Comparison of ENCODE assay signal across 22 cellular contexts in genomic region chr12:29763301-29763683, GRCh38. TPM values are rescaled to one million over a fixed set of nuclear protein-coding genes. Genes with fewer than 3 reads are reported as not detected.
DNase-seq lines count a peak whose midpoint lies in the region; ATAC-seq and TF ChIP-seq lines count a peak whose summit lies in the region.
"Had no signal": no experiment of that assay in that cellular context is flagged by ENCODE, and none has a peak within 500 bp of the region (broad histone marks: within the 10 kb centered on the region; RNA-seq: fewer than 3 reads in every experiment).

No MANE protein-coding gene starts in this region.

- no peak overlapping the region for H2BK15ac ChIP-seq in IMR-90 (ENCODE audit: low read depth, low read length)

- H3K4me2 ChIP-seq in IMR-90 (ENCODE audit: low read depth, low read length), result no peak overlapping the region
- H3K4me2 ChIP-seq: BLaER1 treated with 17β-estradiol and CSF1 and Interleukin-3, amounts not matched to agents 10 nM and 100 nM had no signal

- intact Hi-C loops in IMR-90 (cut with micrococcal nuclease), result no loop called here
- intact Hi-C loops in left ventricle myocardium inferior (cut with micrococcal nuclease), result no loop called here

- no peak overlapping the region for H4K91ac ChIP-seq in IMR-90 (ENCODE audit: insufficient read depth, low read depth, low read length)

- H3K79me1 ChIP-seq in IMR-90 (ENCODE audit: low read depth in 1 of 2, low read length in 2 of 2), result peaks cover 0 to 30% of the 10 kb centered on the region in 2 experiments; a peak in 2 of 4 replicates

- H2BK120ac ChIP-seq in IMR-90 (ENCODE audit: low read depth, low read length), result no peak overlapping the region

- H3K9me3 ChIP-seq in IMR-90 (ENCODE audit: control insufficient read depth, insufficient read depth, low read length) (no peaks in the 10 kb centered on the region), left ventricle myocardium inferior (replicated peaks) (no peaks in the 10 kb centered on the region)
- H3K9me3 ChIP-seq: neutrophil, thoracic aorta, vagina had no signal

- no peak overlapping the region for H3K56ac ChIP-seq in IMR-90 (ENCODE audit: extremely low read depth, insufficient read depth, low read length)

- H2BK5ac ChIP-seq in IMR-90 (ENCODE audit: low read depth, low read length, poor library complexity, severe bottlenecking), result no peak overlapping the region

- no peak overlapping the region for H2AK5ac ChIP-seq in IMR-90 (ENCODE audit: low read depth, low read length)

- H3K27me3 ChIP-seq in IMR-90 (ENCODE audit: control insufficient read depth, insufficient read depth, low read length) (no peaks in the 10 kb centered on the region), left ventricle myocardium inferior (ENCODE audit: low read depth) (no peaks in the 10 kb centered on the region)
- H3K27me3 ChIP-seq: BLaER1 treated with 17β-estradiol and CSF1 and Interleukin-3, amounts not matched to agents 10 nM and 100 nM; neutrophil; vagina had no signal

- TF ChIP-seq RAD21 in IMR-90 (IDR thresholded peaks at IDR 0.05; ENCODE audit: low read length), result no peak

- H3K27ac ChIP-seq in IMR-90 (ENCODE audit: insufficient read depth, low read length), result no peak overlapping the region
- H3K27ac ChIP-seq in left ventricle myocardium inferior (replicated peaks), result peak overlapping the region; percentile 61
- H3K27ac ChIP-seq: BLaER1 treated with 17β-estradiol and CSF1 and Interleukin-3, amounts not matched to agents 10 nM and 100 nM; neutrophil; thoracic aorta; vagina had no signal

- ATAC-seq in IMR-90 (ENCODE audit: low read depth) (peak; percentile 37; the same call in 1 of the 2 replicates), GM19397 (IDR thresholded peaks at IDR 0.05; ENCODE audit: unreplicated experiment) (no peak), GM18868 (IDR thresholded peaks at IDR 0.05; ENCODE audit: unreplicated experiment) (no peak), HG02571 (IDR thresholded peaks at IDR 0.05; ENCODE audit: unreplicated experiment) (no peak)
- ATAC-seq: activated CD8-positive, alpha-beta T cell treated with anti-CD3 and anti-CD28 coated beads for 36 hours; activated naive CD4-positive, alpha-beta T cell treated with anti-CD3 and anti-CD28 coated beads, Interleukin-2, amount 50 U/mL, for 72 hours; effector memory CD8-positive, alpha-beta T cell; HepG2 had no signal

- H3K4ac ChIP-seq in IMR-90 (ENCODE audit: low read depth, low read length), result no peak overlapping the region

- no peak overlapping the region for H3K14ac ChIP-seq in IMR-90 (replicated peaks; ENCODE audit: low read depth, low read length)

- H3K4me1 ChIP-seq in IMR-90 (ENCODE audit: control insufficient read depth, insufficient read depth, low read length) (peaks cover 6% of the 10 kb centered on the region), left ventricle myocardium inferior (peaks cover 39% of the 10 kb centered on the region)

- TF ChIP-seq POLR2A in IMR-90 (IDR thresholded peaks at IDR 0.05; ENCODE audit: low read depth, low read length), result no peak

- in situ Hi-C loops in IMR-90 (cut with MboI; ENCODE audit: low sequenced_read_pairs), result no loop called here

- TF ChIP-seq CTCF in IMR-90 (conservative IDR thresholded peaks at IDR 0.05; ENCODE audit: low read depth, low read length) (no peak), left ventricle myocardium inferior (IDR thresholded peaks at IDR 0.05; ENCODE audit: borderline replicate concordance) (no peak)

- CTCF ChIA-PET in IMR-90 (lab: Yijun Ruan, JAX), result no interaction called here

- H3K23ac ChIP-seq in IMR-90 (ENCODE audit: low read depth, low read length), result no peak overlapping the region

- H3K9me1 ChIP-seq in IMR-90 (ENCODE audit: insufficient read depth, low read length), result peaks cover 16% of the 10 kb centered on the region

- no peak overlapping the region for H2AFZ ChIP-seq in IMR-90 (replicated peaks; ENCODE audit: low read length, poor library complexity)

- DNase-seq in DMS53 (lab: John Stamatoyannopoulos, UW), result peak; percentile 98
- no peak for DNase-seq in IMR-90
- peak; percentile 28 for DNase-seq in NCI-H748 treated with DMSO at 0.1 percent for 48 hours (lab: John Stamatoyannopoulos, UW)
- no peak for DNase-seq in left ventricle myocardium inferior
- DNase-seq in stimulated activated naive CD4-positive, alpha-beta T cell (lab: John Stamatoyannopoulos, UW), result no peak
- DNase-seq: activated CD8-positive, alpha-beta T cell treated with anti-CD3 and anti-CD28 coated beads for 36 hours; COR-L47; effector memory CD8-positive, alpha-beta T cell; HFFc6; Kasumi-1; stimulated activated CD4-positive, alpha-beta T cell treated with anti-CD3 and anti-CD28 coated beads, Interleukin-15, amount 100 ng/mL, for 24 hours; stimulated activated naive CD4-positive, alpha-beta T cell treated with Interleukin-2 at 50 U/mL for 16 hours; T-helper 1 cell had no signal

- no peak overlapping the region for H3K4me3 ChIP-seq in IMR-90 (ENCODE audit: insufficient read depth, low read depth, low read length)
- H3K4me3 ChIP-seq in left ventricle myocardium inferior, result no peak overlapping the region
- H3K4me3 ChIP-seq: BLaER1 treated with 17β-estradiol and CSF1 and Interleukin-3, amounts not matched to agents 10 nM and 100 nM; thoracic aorta; vagina had no signal

- H4K8ac ChIP-seq in IMR-90 (ENCODE audit: low read depth in 2 of 2, low read length in 2 of 2), result no peak overlapping the region

- no peak overlapping the region for H2AK9ac ChIP-seq in IMR-90 (replicated peaks; ENCODE audit: low read depth, low read length, poor library complexity)

- H3K36me3 ChIP-seq in IMR-90 (ENCODE audit: control insufficient read depth, insufficient read depth, low read length) (peaks cover 23% of the 10 kb centered on the region), left ventricle myocardium inferior (peaks cover 33% of the 10 kb centered on the region)
- H3K36me3 ChIP-seq: BLaER1 treated with 17β-estradiol and CSF1 and Interleukin-3, amounts not matched to agents 10 nM and 100 nM; neutrophil; thoracic aorta; vagina had no signal

- no TSS peak for BruUV-seq in IMR-90 (replicated peaks; lab: Mats Ljungman, UMichigan)

- H4K5ac ChIP-seq in IMR-90 (ENCODE audit: low read depth, low read length), result no peak overlapping the region

- POLR2A ChIA-PET in IMR-90 (lab: Charles Lee; ENCODE audit: unreplicated experiment), result no interaction called here

- H4K20me1 ChIP-seq in IMR-90 (ENCODE audit: insufficient read depth, low read length), result no peaks in the 10 kb centered on the region
- H4K20me1 ChIP-seq: BLaER1 treated with 17β-estradiol and CSF1 and Interleukin-3, amounts not matched to agents 10 nM and 100 nM had no signal

- H3K9ac ChIP-seq in IMR-90 (ENCODE audit: low read depth, low read length), result no peak overlapping the region
- H3K9ac ChIP-seq: BLaER1 treated with 17β-estradiol and CSF1 and Interleukin-3, amounts not matched to agents 10 nM and 100 nM had no signal

- H3K18ac ChIP-seq in IMR-90 (ENCODE audit: low read depth, low read length), result no peak overlapping the region

- dilution Hi-C loops in IMR-90 (cut with HindIII; ENCODE audit: low sequenced_read_pairs, unreplicated experiment), result no loop called here

- H2BK20ac ChIP-seq in IMR-90 (ENCODE audit: low read depth, low read length), result no peak overlapping the region

TF ChIP-seq in IMR-90, 13 proteins besides CTCF, POLR2A, EP300 and RAD21:
- TF ChIP-seq CHD1 (IDR thresholded peaks at IDR 0.05; ENCODE audit: low read depth, low read length) (no peak), RFX5 (IDR thresholded peaks at IDR 0.05; ENCODE audit: low read depth, low read length) (no peak), MXI1 (IDR thresholded peaks at IDR 0.05; ENCODE audit: borderline replicate concordance, low read depth, low read length) (no peak), FOS (IDR thresholded peaks at IDR 0.05; ENCODE audit: low read depth, low read length) (no peak), NFE2L2 (IDR thresholded peaks at IDR 0.05; ENCODE audit: low read depth, low read length) (no peak), MAFK (IDR thresholded peaks at IDR 0.05; ENCODE audit: low read depth, low read length) (no peak), MAZ (IDR thresholded peaks at IDR 0.05; ENCODE audit: borderline replicate concordance, low read depth, low read length) (no peak), BHLHE40 (IDR thresholded peaks at IDR 0.05; ENCODE audit: low read depth, low read length) (no peak)
- TF ChIP-seq, protein P1, sequence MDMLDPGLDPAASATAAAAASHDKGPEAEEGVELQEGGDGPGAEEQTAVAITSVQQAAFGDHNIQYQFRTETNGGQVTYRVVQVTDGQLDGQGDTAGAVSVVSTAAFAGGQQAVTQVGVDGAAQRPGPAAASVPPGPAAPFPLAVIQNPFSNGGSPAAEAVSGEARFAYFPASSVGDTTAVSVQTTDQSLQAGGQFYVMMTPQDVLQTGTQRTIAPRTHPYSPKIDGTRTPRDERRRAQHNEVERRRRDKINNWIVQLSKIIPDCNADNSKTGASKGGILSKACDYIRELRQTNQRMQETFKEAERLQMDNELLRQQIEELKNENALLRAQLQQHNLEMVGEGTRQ (IDR thresholded peaks at IDR 0.05; ENCODE audit: low read depth, low read length), result no peak

RNA-seq across cellular contexts. Expression of gene TMTC1, which starts 20.4 kb away (rescaled TPM):
- total RNA-seq in IMR-90 (2012; rRNA removed), result 31.9 and 36.4 TPM in 2 replicates
- polyA plus RNA-seq in IMR-90 (2012; rRNA removed), result 10.6 and 12.5 TPM in 2 replicates
- polyA plus RNA-seq in IMR-90 (2012; cell fraction: cytosol; rRNA removed), result 6.4 and 7.7 TPM in 2 replicates
- 4.2 and 12.2 TPM in 2 replicates for polyA plus RNA-seq in IMR-90 (2012; cell fraction: nucleus; rRNA removed; ENCODE audit: low replicate concordance)
- total RNA-seq in left ventricle myocardium inferior, result 38.4 TPM
- total RNA-seq: activated CD8-positive, alpha-beta T cell treated with anti-CD3 and anti-CD28 coated beads for 36 hours; activated naive CD4-positive, alpha-beta T cell treated with anti-CD3 and anti-CD28 coated beads, Interleukin-2, amount 50 U/mL, for 72 hours; HFFc6 had no signal

Comparison
In these comparisons a context has a peak if more than half of its experiments do, and no peak if none do; other contexts are left out.
1. DNase-seq: peak in DMS53 (single experiment) and NCI-H748 treated with DMSO at 0.1 percent for 48 hours (single experiment); none in IMR-90 (single experiment), left ventricle myocardium inferior (single experiment) and stimulated activated naive CD4-positive, alpha-beta T cell (0 of 6).